ENCODE assay signal across 3 cellular contexts in the genomic region with DNA sequence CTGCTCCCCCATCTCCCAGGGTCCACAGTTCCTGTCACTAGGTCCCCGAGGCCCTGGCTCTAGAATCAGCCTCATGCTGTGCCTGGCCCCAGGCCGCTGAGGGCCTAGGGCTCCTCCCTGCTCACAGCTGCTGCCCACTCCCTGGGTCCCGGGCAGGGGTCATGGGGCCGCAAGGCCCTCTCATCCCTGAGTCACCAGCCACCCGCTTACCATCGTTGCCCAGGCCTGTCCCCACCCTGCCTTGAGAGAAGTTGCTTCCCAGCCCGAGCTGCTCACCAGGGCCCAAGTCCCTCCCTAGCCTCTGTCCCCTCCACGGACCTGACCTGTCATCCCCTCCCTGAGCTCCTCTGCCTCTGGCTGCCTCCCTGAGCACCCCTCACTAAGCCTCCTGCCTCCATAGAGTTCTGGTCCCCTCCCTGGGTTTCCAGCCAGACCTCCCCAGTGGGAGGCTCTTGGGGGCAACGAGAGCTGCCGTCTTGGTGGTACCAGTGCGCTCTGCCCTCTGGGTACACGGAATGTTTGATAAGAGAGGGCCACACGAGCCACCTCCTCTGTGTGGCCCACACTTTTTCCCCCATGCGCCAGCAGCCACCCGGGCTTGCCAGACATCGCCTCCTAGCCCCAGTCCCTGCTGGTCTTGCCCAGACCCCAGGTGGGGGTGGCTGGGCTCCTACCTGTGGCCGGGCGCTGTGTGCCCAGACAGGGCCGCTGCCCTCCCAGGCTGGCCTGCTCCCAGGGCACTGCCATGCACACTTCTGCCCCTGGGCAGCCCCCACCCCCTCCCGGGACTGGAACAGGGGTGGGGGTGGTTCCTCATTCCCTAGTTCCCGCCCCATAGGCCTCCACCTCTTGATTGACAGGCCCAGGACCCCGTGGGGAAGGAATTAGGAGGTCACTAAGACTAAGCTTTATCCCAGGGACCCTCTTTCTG.
TF ChIP-seq lines count a peak whose summit lies in the region.

No MANE protein-coding gene starts in this region.

TF ChIP-seq in SK-N-SH, 30 proteins besides CTCF, POLR2A, EP300 and RAD21:
- TF ChIP-seq, protein P1, sequence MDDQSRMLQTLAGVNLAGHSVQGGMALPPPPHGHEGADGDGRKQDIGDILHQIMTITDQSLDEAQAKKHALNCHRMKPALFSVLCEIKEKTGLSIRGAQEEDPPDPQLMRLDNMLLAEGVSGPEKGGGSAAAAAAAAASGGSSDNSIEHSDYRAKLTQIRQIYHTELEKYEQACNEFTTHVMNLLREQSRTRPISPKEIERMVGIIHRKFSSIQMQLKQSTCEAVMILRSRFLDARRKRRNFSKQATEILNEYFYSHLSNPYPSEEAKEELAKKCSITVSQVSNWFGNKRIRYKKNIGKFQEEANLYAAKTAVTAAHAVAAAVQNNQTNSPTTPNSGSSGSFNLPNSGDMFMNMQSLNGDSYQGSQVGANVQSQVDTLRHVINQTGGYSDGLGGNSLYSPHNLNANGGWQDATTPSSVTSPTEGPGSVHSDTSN (IDR thresholded peaks at IDR 0.05), result peak; percentile 52
- TF ChIP-seq SMC3 (IDR thresholded peaks at IDR 0.05; ENCODE audit: low read depth, low read length), result no peak

TF ChIP-seq in SK-N-SH treated with all-trans-retinoic acid at 6 μM for 48 hours, 23 proteins besides CTCF, POLR2A, EP300 and RAD21:
- TF ChIP-seq, protein P2, sequence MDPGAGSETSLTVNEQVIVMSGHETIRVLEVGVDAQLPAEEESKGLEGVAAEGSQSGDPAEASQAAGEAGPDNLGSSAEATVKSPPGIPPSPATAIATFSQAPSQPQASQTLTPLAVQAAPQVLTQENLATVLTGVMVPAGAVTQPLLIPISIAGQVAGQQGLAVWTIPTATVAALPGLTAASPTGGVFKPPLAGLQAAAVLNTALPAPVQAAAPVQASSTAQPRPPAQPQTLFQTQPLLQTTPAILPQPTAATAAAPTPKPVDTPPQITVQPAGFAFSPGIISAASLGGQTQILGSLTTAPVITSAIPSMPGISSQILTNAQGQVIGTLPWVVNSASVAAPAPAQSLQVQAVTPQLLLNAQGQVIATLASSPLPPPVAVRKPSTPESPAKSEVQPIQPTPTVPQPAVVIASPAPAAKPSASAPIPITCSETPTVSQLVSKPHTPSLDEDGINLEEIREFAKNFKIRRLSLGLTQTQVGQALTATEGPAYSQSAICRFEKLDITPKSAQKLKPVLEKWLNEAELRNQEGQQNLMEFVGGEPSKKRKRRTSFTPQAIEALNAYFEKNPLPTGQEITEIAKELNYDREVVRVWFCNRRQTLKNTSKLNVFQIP (CRISPR knock-in tag; IDR thresholded peaks at IDR 0.05; ENCODE audit: borderline replicate concordance, low read depth), result no peak
- no peak for TF ChIP-seq PPARA (CRISPR knock-in tag; IDR thresholded peaks at IDR 0.05; ENCODE audit: borderline replicate concordance)
- TF ChIP-seq BACH2 (CRISPR knock-in tag; IDR thresholded peaks at IDR 0.05; ENCODE audit: borderline replicate concordance), result no peak
- no peak for TF ChIP-seq ZFP3 (CRISPR knock-in tag; IDR thresholded peaks at IDR 0.05)
- no peak for TF ChIP-seq ZNF70 (CRISPR knock-in tag; IDR thresholded peaks at IDR 0.05)
- TF ChIP-seq, protein P3, sequence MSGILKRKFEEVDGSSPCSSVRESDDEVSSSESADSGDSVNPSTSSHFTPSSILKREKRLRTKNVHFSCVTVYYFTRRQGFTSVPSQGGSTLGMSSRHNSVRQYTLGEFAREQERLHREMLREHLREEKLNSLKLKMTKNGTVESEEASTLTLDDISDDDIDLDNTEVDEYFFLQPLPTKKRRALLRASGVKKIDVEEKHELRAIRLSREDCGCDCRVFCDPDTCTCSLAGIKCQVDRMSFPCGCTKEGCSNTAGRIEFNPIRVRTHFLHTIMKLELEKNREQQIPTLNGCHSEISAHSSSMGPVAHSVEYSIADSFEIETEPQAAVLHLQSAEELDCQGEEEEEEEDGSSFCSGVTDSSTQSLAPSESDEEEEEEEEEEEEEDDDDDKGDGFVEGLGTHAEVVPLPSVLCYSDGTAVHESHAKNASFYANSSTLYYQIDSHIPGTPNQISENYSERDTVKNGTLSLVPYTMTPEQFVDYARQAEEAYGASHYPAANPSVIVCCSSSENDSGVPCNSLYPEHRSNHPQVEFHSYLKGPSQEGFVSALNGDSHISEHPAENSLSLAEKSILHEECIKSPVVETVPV (CRISPR knock-in tag; IDR thresholded peaks at IDR 0.05), result no peak
- TF ChIP-seq ZFP30 (CRISPR knock-in tag; IDR thresholded peaks at IDR 0.05), result no peak
- TF ChIP-seq SNAI2 (CRISPR knock-in tag; IDR thresholded peaks at IDR 0.05), result no peak
- no peak for TF ChIP-seq TOX (CRISPR knock-in tag; IDR thresholded peaks at IDR 0.05; ENCODE audit: borderline replicate concordance)
- no peak for TF ChIP-seq ZNF8 (CRISPR knock-in tag; IDR thresholded peaks at IDR 0.05)
- no peak for TF ChIP-seq ZNF565 (CRISPR knock-in tag; conservative IDR thresholded peaks at IDR 0.05; ENCODE audit: low read depth)
- no peak for TF ChIP-seq TCF4 (CRISPR knock-in tag; IDR thresholded peaks at IDR 0.05; ENCODE audit: borderline replicate concordance)
- no peak for TF ChIP-seq GLIS3 (CRISPR knock-in tag; IDR thresholded peaks at IDR 0.05)

TF ChIP-seq in WTC11, 78 proteins besides CTCF, POLR2A, EP300 and RAD21 (continued from another document):
- TF ChIP-seq, protein P4, sequence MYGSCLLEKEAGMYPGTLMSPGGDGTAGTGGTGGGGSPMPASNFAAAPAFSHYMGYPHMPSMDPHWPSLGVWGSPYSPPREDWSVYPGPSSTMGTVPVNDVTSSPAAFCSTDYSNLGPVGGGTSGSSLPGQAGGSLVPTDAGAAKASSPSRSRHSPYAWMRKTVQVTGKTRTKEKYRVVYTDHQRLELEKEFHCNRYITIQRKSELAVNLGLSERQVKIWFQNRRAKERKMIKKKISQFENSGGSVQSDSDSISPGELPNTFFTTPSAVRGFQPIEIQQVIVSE (CRISPR knock-in tag; IDR thresholded peaks at IDR 0.05; ENCODE audit: borderline replicate concordance), result no peak
- no peak for TF ChIP-seq FOXP1 (CRISPR knock-in tag; IDR thresholded peaks at IDR 0.05; ENCODE audit: borderline replicate concordance)
